ENCODE assay signal across 8 cellular contexts in genomic region chr3:119702530-119703527, GRCh38. TPM values are rescaled to one million over a fixed set of nuclear protein-coding genes. Genes with fewer than 3 reads are reported as not detected.
A peak's percentile ranks its signal among the peaks of the same experiment; 100 is the strongest.
DNase-seq lines count a peak whose midpoint lies in the region; ATAC-seq and TF ChIP-seq lines count a peak whose summit lies in the region.

Gene CFAP91, plus strand, starts transcription at chr3:119703022. Its CDS starts 77 bp downstream, at chr3:119703099.

- 6 to 16% methylated on average over 14 to 51 of the region's 59 CpGs for WGBS in esophagus squamous epithelium, 2 donors

- intact Hi-C loops in esophagus squamous epithelium (cut with DNase I) = no loop called here

- H3K36me3 Mint-ChIP-seq in activated T-cell treated with anti-CD3 and anti-CD28 coated beads, Interleukin-2, amount 50 U/mL, for 72 hours (ENCODE audit: insufficient read depth in 2 of 2) = peaks cover 1 to 2% of the 10 kb centered on the region in 2 donors

- H3K4me3 ChIP-seq in ACC112 (ENCODE audit: low read depth, low read length) = peak within 1 kb of the TSS; percentile 80
- peak within 1 kb of the TSS; percentile 34 to 72 (median 52) for H3K4me3 ChIP-seq in esophagus squamous epithelium
- H3K4me3 ChIP-seq in muscle layer of duodenum (ENCODE audit: low read depth in 1 of 2, low read length in 2 of 2) = peak within 1 kb of the TSS; percentile 66 to 69

- H3K9me3 Mint-ChIP-seq in activated T-cell treated with anti-CD3 and anti-CD28 coated beads, Interleukin-2, amount 50 U/mL, for 72 hours = peaks cover 3 to 4% of the 10 kb centered on the region in 2 donors

- H3K27ac Mint-ChIP-seq in activated T-cell treated with anti-CD3 and anti-CD28 coated beads, Interleukin-2, amount 50 U/mL, for 72 hours = no peak within 1 kb of the TSS

- no peaks in the 10 kb centered on the region for H3K79me2 ChIP-seq in ACC112 (ENCODE audit: control insufficient read depth, insufficient read depth, low read length, unreplicated experiment)

- H2AFZ ChIP-seq in ACC112 (ENCODE audit: low read length, unreplicated experiment) = peak within 1 kb of the TSS; percentile 94

- TF ChIP-seq CTCF in esophagus squamous epithelium (IDR thresholded peaks at IDR 0.05) = no peak

- H3K9me3 ChIP-seq in esophagus squamous epithelium (no peaks in the 10 kb centered on the region), muscle layer of duodenum (ENCODE audit: control insufficient read depth in 1 of 2, low read length in 2 of 2) (no peaks in the 10 kb centered on the region)

- no peak within 1 kb of the TSS for H3K27ac ChIP-seq in ACC112 (ENCODE audit: low read depth, low read length)
- peak within 1 kb of the TSS in 3 of 4 donors; percentile 40 to 70 (median 65) for H3K27ac ChIP-seq in esophagus squamous epithelium
- H3K27ac ChIP-seq in muscle layer of duodenum (ENCODE audit: low read length) = no peak within 1 kb of the TSS

- no peak for TF ChIP-seq POLR2A in esophagus squamous epithelium (IDR thresholded peaks at IDR 0.05)

- peaks cover 12% of the 10 kb centered on the region for H3K27me3 Mint-ChIP-seq in activated T-cell treated with anti-CD3 and anti-CD28 coated beads, Interleukin-2, amount 50 U/mL, for 72 hours (ENCODE audit: low read depth)

- H3K4me1 ChIP-seq in ACC112 (ENCODE audit: control insufficient read depth, insufficient read depth, low read length, unreplicated experiment) (peaks cover 10% of the 10 kb centered on the region), esophagus squamous epithelium (peaks cover 0 to 30% (median 4%) of the 10 kb centered on the region in 3 donors), muscle layer of duodenum (ENCODE audit: control insufficient read depth in 1 of 2, insufficient read depth in 2 of 2, low read length in 2 of 2) (peaks cover 3 to 5% of the 10 kb centered on the region in 2 donors)

- H3K4me1 Mint-ChIP-seq in activated T-cell treated with anti-CD3 and anti-CD28 coated beads, Interleukin-2, amount 50 U/mL, for 72 hours (ENCODE audit: low read depth) = peaks cover 36% of the 10 kb centered on the region

- H3K4me3 Mint-ChIP-seq in activated T-cell treated with anti-CD3 and anti-CD28 coated beads, Interleukin-2, amount 50 U/mL, for 72 hours = peak within 1 kb of the TSS; percentile 80 to 85

- H3K36me3 ChIP-seq in ACC112 (ENCODE audit: insufficient read depth, low read length) = no peaks in the 10 kb centered on the region
- no peaks in the 10 kb centered on the region for H3K36me3 ChIP-seq in esophagus squamous epithelium
- H3K36me3 ChIP-seq in muscle layer of duodenum (ENCODE audit: control insufficient read depth in 1 of 2, insufficient read depth in 2 of 2, low read length in 2 of 2) = no peaks in the 10 kb centered on the region

- H3K27me3 ChIP-seq in ACC112 (ENCODE audit: insufficient read depth, low read length) = peaks cover 4% of the 10 kb centered on the region; the same call in 1 of the 2 replicates
- no peaks in the 10 kb centered on the region for H3K27me3 ChIP-seq in esophagus squamous epithelium
- H3K27me3 ChIP-seq in muscle layer of duodenum (ENCODE audit: low read depth, low read length) = no peaks in the 10 kb centered on the region

- peak; percentile 92 for DNase-seq in NCI-H748 (lab: John Stamatoyannopoulos, UW; ENCODE audit: unreplicated experiment)
- peak; percentile 85 to 87 for DNase-seq in activated T-cell treated with anti-CD3 and anti-CD28 coated beads, Interleukin-2, amount 50 U/mL, for 72 hours
- DNase-seq in esophagus squamous epithelium (lab: John Stamatoyannopoulos, UW) = peak; percentile 75
- DNase-seq in stimulated activated CD8-positive, alpha-beta memory T cell treated with anti-CD3 and anti-CD28 coated beads, Interleukin-4, amount 100 ng/mL, for 24 hours (ENCODE audit: low read depth) = peak; percentile 76

- ATAC-seq in GM18909 (IDR thresholded peaks at IDR 0.05; ENCODE audit: poor library complexity, unreplicated experiment) (peak; percentile 92), HG03196 (IDR thresholded peaks at IDR 0.05; ENCODE audit: unreplicated experiment) (peak; percentile 84)
- ATAC-seq in activated T-cell treated with anti-CD3 and anti-CD28 coated beads, Interleukin-2, amount 50 U/mL, for 72 hours (replicated peaks in 1 of 2) = peak; percentile 85 to 93

RNA-seq across cellular contexts. Expression of gene CFAP91, which starts in this region (rescaled TPM):
- total RNA-seq in activated T-cell treated with anti-CD3 and anti-CD28 coated beads, Interleukin-2, amount 50 U/mL, for 72 hours = under 1 TPM; 0.30 to 0.41 TPM
- total RNA-seq in esophagus squamous epithelium = 1 to 10 TPM in 2 of 4 donors, under 1 TPM in 1, not detected in 1; 0.68 to 2.7 (median 1.5) TPM

Comparison
In these comparisons a context has a peak if more than half of its experiments do, and no peak if none do; other contexts are left out.
1. Peak in DNase-seq and ATAC-seq in activated T-cell treated with anti-CD3 and anti-CD28 coated beads, Interleukin-2, amount 50 U/mL, for 72 hours; RNA of the gene not detected or under 1 TPM.
2. H3K27ac ChIP-seq: peak in esophagus squamous epithelium (3 of 4); none in ACC112 (single experiment) and muscle layer of duodenum (single experiment).
3. Peak in every context shown above with its lines, with median percentiles within 50 percentile points of each other: H3K4me3 ChIP-seq, ATAC-seq and DNase-seq.